Comparison of ENCODE assay signal across 22 cellular contexts in the genomic region with DNA sequence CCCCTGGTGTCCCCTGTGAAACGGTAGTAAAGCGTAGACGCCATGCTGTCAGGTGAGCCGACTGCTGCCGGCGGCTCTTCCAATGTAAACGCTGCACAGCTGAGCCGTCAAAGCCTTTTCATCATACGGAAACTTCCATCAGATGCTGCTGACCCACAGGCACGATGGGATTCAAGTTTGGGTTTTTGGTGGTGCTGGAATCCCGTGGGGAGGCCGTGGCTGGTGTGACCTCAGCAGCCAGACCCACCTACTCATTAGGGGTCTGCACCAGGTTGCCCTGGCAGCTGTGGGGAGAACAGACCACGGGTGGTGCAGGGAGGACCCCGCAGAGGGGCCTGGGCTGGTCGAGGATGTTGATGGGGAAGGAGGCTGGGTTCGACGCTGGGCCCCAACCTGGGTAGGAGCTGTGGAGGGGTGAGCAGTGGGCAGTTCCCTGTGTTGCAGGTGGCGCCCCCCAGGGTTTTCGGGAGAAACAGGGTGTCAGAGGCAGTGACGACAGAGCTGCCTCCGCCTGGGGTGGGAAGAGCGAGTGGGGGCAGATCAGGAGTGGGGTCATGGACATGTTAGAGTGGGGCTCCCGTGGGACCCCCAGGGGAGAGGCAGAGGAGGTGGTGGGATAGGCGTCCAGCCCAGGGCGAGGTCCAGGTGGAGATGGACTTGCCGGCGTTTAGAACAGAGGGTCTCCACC. TPM values are rescaled to one million over a fixed set of nuclear protein-coding genes. Genes with fewer than 3 reads are reported as not detected.
"Had no signal": no experiment of that assay in that cellular context is flagged by ENCODE, and none has a peak within 500 bp of the region (broad histone marks: within the 10 kb centered on the region; RNA-seq: fewer than 3 reads in every experiment).

No MANE protein-coding gene starts in this region.

- H3K27me3 Mint-ChIP-seq: activated naive CD8-positive, alpha-beta T cell had no signal

- H3K4me3 Mint-ChIP-seq: activated CD8-positive, alpha-beta T cell treated with anti-CD3 and anti-CD28 coated beads, Interleukin-2, amount 10 ng/mL, durations not matched to agents 7 days and 5 days; activated naive CD8-positive, alpha-beta T cell; naive thymus-derived CD8-positive, alpha-beta T cell; T-cell had no signal

- FAIRE-seq: urothelium cell line had no signal

- H3K9me3 ChIP-seq: colonic mucosa, right atrium auricular region had no signal

- H3K36me3 Mint-ChIP-seq: activated naive CD8-positive, alpha-beta T cell; T-cell had no signal

- H3K27ac Mint-ChIP-seq: activated CD8-positive, alpha-beta T cell treated with anti-CD3 and anti-CD28 coated beads, Interleukin-2, amount 10 ng/mL, durations not matched to agents 7 days and 5 days; activated naive CD8-positive, alpha-beta T cell; T-cell had no signal

- H3K27me3 ChIP-seq: right atrium auricular region had no signal

- H3K4me3 ChIP-seq: colonic mucosa, right atrium auricular region, skin epidermis had no signal

- H3K4me1 ChIP-seq: colonic mucosa, foreskin keratinocyte had no signal

- H3K27ac ChIP-seq: colonic mucosa, foreskin keratinocyte, right atrium auricular region, skin epidermis, VCaP had no signal

- H3K9me3 Mint-ChIP-seq: naive thymus-derived CD8-positive, alpha-beta T cell; T-cell had no signal

- DNase-seq: activated CD8-positive, alpha-beta memory T cell treated with anti-CD3 and anti-CD28 coated beads, Interleukin-2, amount 50 U/mL, for 4 hours; activated CD8-positive, alpha-beta T cell treated with anti-CD3 and anti-CD28 coated beads, Interleukin-2, amount 10 ng/mL, durations not matched to agents 7 days and 5 days; activated gamma-delta T cell treated with Interleukin-2 at 50 U/mL for 16 hours; amniotic stem cell; central memory CD4-positive, alpha-beta T cell; colonic mucosa; effector CD4-positive, alpha-beta T cell; foreskin keratinocyte; kidney glomerular epithelial cell; mesenchymal stem cell; naive thymus-derived CD8-positive, alpha-beta T cell; nucleus accumbens; T-cell had no signal

- ATAC-seq: activated CD8-positive, alpha-beta T cell treated with anti-CD3 and anti-CD28 coated beads, Interleukin-2, amount 10 ng/mL, durations not matched to agents 7 days and 5 days; foreskin keratinocyte; naive thymus-derived CD8-positive, alpha-beta T cell; T-cell had no signal

RNA-seq across cellular contexts. Expression of a gene that starts 6.6 kb away (rescaled TPM):
- total RNA-seq: activated CD8-positive, alpha-beta T cell treated with anti-CD3 and anti-CD28 coated beads, Interleukin-2, amount 10 ng/mL, durations not matched to agents 7 days and 5 days; colonic mucosa; naive thymus-derived CD8-positive, alpha-beta T cell had no signal
- polyA plus RNA-seq: liver; naive thymus-derived CD8-positive, alpha-beta T cell had no signal

RNA-seq across cellular contexts. Expression of a gene that starts 14.5 kb away (rescaled TPM):
- total RNA-seq: activated CD8-positive, alpha-beta T cell treated with anti-CD3 and anti-CD28 coated beads, Interleukin-2, amount 10 ng/mL, durations not matched to agents 7 days and 5 days; colonic mucosa; foreskin keratinocyte; liver; mucosa of gallbladder; naive thymus-derived CD8-positive, alpha-beta T cell; posterior vena cava; right atrium auricular region; T-cell had no signal
- polyA plus RNA-seq: foreskin keratinocyte; liver; naive thymus-derived CD8-positive, alpha-beta T cell; thymus had no signal
